ENCODE assay signal across 1 cellular context in genomic region chr19:13038306-13039210, GRCh38.
TF ChIP-seq lines count a peak whose summit lies in the region.

No MANE protein-coding gene starts in this region.

TF ChIP-seq in HepG2, 621 proteins besides CTCF, POLR2A, EP300 and RAD21 (continued from another document):
- TF ChIP-seq, protein P1, sequence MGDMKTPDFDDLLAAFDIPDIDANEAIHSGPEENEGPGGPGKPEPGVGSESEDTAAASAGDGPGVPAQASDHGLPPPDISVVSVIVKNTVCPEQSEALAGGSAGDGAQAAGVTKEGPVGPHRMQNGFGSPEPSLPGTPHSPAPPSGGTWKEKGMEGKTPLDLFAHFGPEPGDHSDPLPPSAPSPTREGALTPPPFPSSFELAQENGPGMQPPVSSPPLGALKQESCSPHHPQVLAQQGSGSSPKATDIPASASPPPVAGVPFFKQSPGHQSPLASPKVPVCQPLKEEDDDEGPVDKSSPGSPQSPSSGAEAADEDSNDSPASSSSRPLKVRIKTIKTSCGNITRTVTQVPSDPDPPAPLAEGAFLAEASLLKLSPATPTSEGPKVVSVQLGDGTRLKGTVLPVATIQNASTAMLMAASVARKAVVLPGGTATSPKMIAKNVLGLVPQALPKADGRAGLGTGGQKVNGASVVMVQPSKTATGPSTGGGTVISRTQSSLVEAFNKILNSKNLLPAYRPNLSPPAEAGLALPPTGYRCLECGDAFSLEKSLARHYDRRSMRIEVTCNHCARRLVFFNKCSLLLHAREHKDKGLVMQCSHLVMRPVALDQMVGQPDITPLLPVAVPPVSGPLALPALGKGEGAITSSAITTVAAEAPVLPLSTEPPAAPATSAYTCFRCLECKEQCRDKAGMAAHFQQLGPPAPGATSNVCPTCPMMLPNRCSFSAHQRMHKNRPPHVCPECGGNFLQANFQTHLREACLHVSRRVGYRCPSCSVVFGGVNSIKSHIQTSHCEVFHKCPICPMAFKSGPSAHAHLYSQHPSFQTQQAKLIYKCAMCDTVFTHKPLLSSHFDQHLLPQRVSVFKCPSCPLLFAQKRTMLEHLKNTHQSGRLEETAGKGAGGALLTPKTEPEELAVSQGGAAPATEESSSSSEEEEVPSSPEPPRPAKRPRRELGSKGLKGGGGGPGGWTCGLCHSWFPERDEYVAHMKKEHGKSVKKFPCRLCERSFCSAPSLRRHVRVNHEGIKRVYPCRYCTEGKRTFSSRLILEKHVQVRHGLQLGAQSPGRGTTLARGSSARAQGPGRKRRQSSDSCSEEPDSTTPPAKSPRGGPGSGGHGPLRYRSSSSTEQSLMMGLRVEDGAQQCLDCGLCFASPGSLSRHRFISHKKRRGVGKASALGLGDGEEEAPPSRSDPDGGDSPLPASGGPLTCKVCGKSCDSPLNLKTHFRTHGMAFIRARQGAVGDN (CRISPR knock-in tag; IDR thresholded peaks at IDR 0.05), result peak; percentile 25; the same call in 1 of the 2 replicates
- TF ChIP-seq ZFP37 (CRISPR knock-in tag; IDR thresholded peaks at IDR 0.05; ENCODE audit: borderline replicate concordance) (no peak), STAG1 (CRISPR knock-in tag; IDR thresholded peaks at IDR 0.05) (0 out of 2 replicates have a peak, but pooled peaks have one; percentile 7), ZNF772 (CRISPR knock-in tag; IDR thresholded peaks at IDR 0.05) (no peak), IKZF1 (IDR thresholded peaks at IDR 0.05) (no peak), ZNF777 (CRISPR knock-in tag; IDR thresholded peaks at IDR 0.05) (no peak), PHB2 (IDR thresholded peaks at IDR 0.05; ENCODE audit: partially characterized antibody) (no peak), SRSF4 (IDR thresholded peaks at IDR 0.05; ENCODE audit: low read depth, low read length, poor library complexity, severe bottlenecking) (no peak), SMARCE1 (IDR thresholded peaks at IDR 0.05; ENCODE audit: borderline replicate concordance) (no peak), THAP11 (CRISPR knock-in tag; IDR thresholded peaks at IDR 0.05) (no peak), MXD1 (CRISPR knock-in tag; IDR thresholded peaks at IDR 0.05) (no peak), DMAP1 (CRISPR knock-in tag; IDR thresholded peaks at IDR 0.05) (no peak), ZNF17 (CRISPR knock-in tag; IDR thresholded peaks at IDR 0.05) (no peak), E2F5 (CRISPR knock-in tag; conservative IDR thresholded peaks at IDR 0.05) (no peak), RFX1 (IDR thresholded peaks at IDR 0.05) (no peak), TOE1 (CRISPR knock-in tag; IDR thresholded peaks at IDR 0.05) (no peak)
- TF ChIP-seq, protein P2, sequence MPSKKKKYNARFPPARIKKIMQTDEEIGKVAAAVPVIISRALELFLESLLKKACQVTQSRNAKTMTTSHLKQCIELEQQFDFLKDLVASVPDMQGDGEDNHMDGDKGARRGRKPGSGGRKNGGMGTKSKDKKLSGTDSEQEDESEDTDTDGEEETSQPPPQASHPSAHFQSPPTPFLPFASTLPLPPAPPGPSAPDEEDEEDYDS (CRISPR knock-in tag; IDR thresholded peaks at IDR 0.05), result no peak
- TF ChIP-seq, protein P3, sequence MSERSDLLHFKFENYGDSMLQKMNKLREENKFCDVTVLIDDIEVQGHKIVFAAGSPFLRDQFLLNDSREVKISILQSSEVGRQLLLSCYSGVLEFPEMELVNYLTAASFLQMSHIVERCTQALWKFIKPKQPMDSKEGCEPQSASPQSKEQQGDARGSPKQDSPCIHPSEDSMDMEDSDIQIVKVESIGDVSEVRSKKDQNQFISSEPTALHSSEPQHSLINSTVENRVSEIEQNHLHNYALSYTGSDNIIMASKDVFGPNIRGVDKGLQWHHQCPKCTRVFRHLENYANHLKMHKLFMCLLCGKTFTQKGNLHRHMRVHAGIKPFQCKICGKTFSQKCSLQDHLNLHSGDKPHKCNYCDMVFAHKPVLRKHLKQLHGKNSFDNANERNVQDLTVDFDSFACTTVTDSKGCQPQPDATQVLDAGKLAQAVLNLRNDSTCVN (CRISPR knock-in tag; IDR thresholded peaks at IDR 0.05; ENCODE audit: borderline replicate concordance), result no peak
- TF ChIP-seq, protein P4, sequence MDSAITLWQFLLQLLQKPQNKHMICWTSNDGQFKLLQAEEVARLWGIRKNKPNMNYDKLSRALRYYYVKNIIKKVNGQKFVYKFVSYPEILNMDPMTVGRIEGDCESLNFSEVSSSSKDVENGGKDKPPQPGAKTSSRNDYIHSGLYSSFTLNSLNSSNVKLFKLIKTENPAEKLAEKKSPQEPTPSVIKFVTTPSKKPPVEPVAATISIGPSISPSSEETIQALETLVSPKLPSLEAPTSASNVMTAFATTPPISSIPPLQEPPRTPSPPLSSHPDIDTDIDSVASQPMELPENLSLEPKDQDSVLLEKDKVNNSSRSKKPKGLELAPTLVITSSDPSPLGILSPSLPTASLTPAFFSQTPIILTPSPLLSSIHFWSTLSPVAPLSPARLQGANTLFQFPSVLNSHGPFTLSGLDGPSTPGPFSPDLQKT (CRISPR knock-in tag; IDR thresholded peaks at IDR 0.05; ENCODE audit: borderline replicate concordance), result no peak
- TF ChIP-seq, protein P5, sequence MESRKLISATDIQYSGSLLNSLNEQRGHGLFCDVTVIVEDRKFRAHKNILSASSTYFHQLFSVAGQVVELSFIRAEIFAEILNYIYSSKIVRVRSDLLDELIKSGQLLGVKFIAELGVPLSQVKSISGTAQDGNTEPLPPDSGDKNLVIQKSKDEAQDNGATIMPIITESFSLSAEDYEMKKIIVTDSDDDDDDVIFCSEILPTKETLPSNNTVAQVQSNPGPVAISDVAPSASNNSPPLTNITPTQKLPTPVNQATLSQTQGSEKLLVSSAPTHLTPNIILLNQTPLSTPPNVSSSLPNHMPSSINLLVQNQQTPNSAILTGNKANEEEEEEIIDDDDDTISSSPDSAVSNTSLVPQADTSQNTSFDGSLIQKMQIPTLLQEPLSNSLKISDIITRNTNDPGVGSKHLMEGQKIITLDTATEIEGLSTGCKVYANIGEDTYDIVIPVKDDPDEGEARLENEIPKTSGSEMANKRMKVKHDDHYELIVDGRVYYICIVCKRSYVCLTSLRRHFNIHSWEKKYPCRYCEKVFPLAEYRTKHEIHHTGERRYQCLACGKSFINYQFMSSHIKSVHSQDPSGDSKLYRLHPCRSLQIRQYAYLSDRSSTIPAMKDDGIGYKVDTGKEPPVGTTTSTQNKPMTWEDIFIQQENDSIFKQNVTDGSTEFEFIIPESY (CRISPR knock-in tag; IDR thresholded peaks at IDR 0.05), result 0 out of 2 replicates have a peak, but pooled peaks have one; percentile 61
TF ChIP-seq in HepG2: peak in this region for 3.
